In the genomic region with DNA sequence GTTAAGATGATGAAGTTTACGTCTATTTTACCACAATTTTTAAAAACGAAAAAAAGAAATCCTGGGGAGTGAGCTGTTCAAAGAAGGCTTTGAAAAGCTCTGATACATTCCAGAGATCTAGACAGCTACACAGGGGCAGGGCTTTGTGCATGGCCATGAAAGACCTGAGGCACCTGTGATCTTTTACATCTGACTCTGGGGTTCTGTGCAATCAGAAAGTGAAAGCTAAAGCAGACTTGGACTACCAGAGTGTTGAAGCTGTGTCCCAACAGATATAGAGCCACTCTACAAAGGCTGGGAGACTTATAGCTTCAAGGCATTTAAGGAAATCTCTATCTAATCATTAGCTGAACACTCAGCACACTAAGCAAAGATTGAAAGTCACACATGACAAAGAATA, we compare ENCODE assay signal across 16 cellular contexts. TPM values are rescaled to one million over a fixed set of nuclear protein-coding genes. Genes with fewer than 3 reads are reported as not detected.
DNase-seq lines count a peak whose midpoint lies in the region; ATAC-seq and TF ChIP-seq lines count a peak whose summit lies in the region.
"Had no signal": no experiment of that assay in that cellular context is flagged by ENCODE, and none has a peak within 500 bp of the region (broad histone marks: within the 10 kb centered on the region; RNA-seq: fewer than 3 reads in every experiment).

No MANE protein-coding gene starts in this region.

- no peak overlapping the region for H3K27ac ChIP-seq in SJCRH30
- H3K27ac ChIP-seq: BLaER1, right lobe of liver had no signal

- H3K9me3 ChIP-seq in SJCRH30 (replicated peaks) = no peaks in the 10 kb centered on the region
- H3K9me3 ChIP-seq: right lobe of liver had no signal

- peak; percentile 58 for ATAC-seq in GM18861 (IDR thresholded peaks at IDR 0.05; ENCODE audit: unreplicated experiment)
- peak; percentile 59 for ATAC-seq in GM21576 (IDR thresholded peaks at IDR 0.05; ENCODE audit: unreplicated experiment)
- peak; percentile 66 for ATAC-seq in HG03175 (IDR thresholded peaks at IDR 0.05; ENCODE audit: unreplicated experiment)
- no peak for ATAC-seq in GM18505 (IDR thresholded peaks at IDR 0.05; ENCODE audit: unreplicated experiment)
- ATAC-seq: naive thymus-derived CD4-positive, alpha-beta T cell had no signal

- no peak overlapping the region for H3K4me3 ChIP-seq in SJCRH30
- H3K4me3 ChIP-seq: BLaER1, right lobe of liver had no signal

- H3K36me3 ChIP-seq in SJCRH30 = no peaks in the 10 kb centered on the region
- H3K36me3 ChIP-seq: BLaER1, right lobe of liver had no signal

- H3K4me1 ChIP-seq in SJCRH30 = peaks cover 5% of the 10 kb centered on the region
- H3K4me1 ChIP-seq: right lobe of liver had no signal

- DNase-seq in islet precursor cell (peak; percentile 37), cerebellar cortex (ENCODE audit: low spot score) (no peak), SJCRH30 (no peak), COLO668 (lab: John Stamatoyannopoulos, UW; ENCODE audit: unreplicated experiment) (no peak)
- DNase-seq: activated CD4-positive, alpha-beta T cell treated with anti-CD3 and anti-CD28 coated beads, Interleukin-2, amount 50 U/mL, for 1 hour; activated naive CD4-positive, alpha-beta T cell treated with anti-CD3 and anti-CD28 coated beads for 36 hours; kidney glomerular epithelial cell; naive thymus-derived CD4-positive, alpha-beta T cell; NCI-H446; right lobe of liver; T-helper 9 cell had no signal

- H3K27me3 ChIP-seq in SJCRH30 = no peaks in the 10 kb centered on the region
- H3K27me3 ChIP-seq: BLaER1, right lobe of liver had no signal

- no peak for TF ChIP-seq POLR2A in GM18505 (IDR thresholded peaks at IDR 0.05; ENCODE audit: borderline replicate concordance, extremely low read depth, insufficient read depth, insufficient read length)

RNA-seq across cellular contexts. Expression of a gene that starts 34.1 kb away (rescaled TPM):
- 8.2 and 9.1 TPM in 2 replicates for total RNA-seq in SJCRH30 (2014; rRNA removed; shearing (Covaris generic))
